ENCODE assay signal across 14 cellular contexts in genomic region chr3:12681089-12681488, GRCh38. TPM values are rescaled to one million over a fixed set of nuclear protein-coding genes. Genes with fewer than 3 reads are reported as not detected.
DNase-seq lines count a peak whose midpoint lies in the region; ATAC-seq, FAIRE-seq and TF ChIP-seq lines count a peak whose summit lies in the region.
"Had no signal": no experiment of that assay in that cellular context is flagged by ENCODE, and none has a peak within 500 bp of the region (broad histone marks: within the 10 kb centered on the region; RNA-seq: fewer than 3 reads in every experiment).

No MANE protein-coding gene starts in this region.

- DNase-seq in stimulated activated naive CD8-positive, alpha-beta T cell treated with anti-CD3 and anti-CD28 coated beads, Interleukin-15, amount 100 ng/mL, for 72 hours, result no peak
- DNase-seq in stimulated activated naive CD8-positive, alpha-beta T cell treated with anti-CD3 and anti-CD28 coated beads, Interleukin-15, Interleukin-2, amounts not matched to agents 100 U/mL and 50 U/mL, for 24 hours, result no peak
- DNase-seq in K562 (ENCODE audit: extremely low read depth in 1 of 4, low spot score in 3 of 4) (no peak), NCI-H2171 treated with DMSO at 0.1 percent for 48 hours (lab: John Stamatoyannopoulos, UW) (no peak)
- DNase-seq in naive thymus-derived CD4-positive, alpha-beta T cell, result no peak
- DNase-seq in stimulated activated CD4-positive, alpha-beta T cell treated with anti-CD3 and anti-CD28 coated beads, Interleukin-4, amount 100 ng/mL, for 24 hours, result no peak
- DNase-seq: activated CD4-positive, CD25-positive, alpha-beta regulatory T cell treated with anti-CD3 and anti-CD28 coated beads, Interleukin-2, amount 50 U/mL, for 72 hours; activated naive CD4-positive, alpha-beta T cell treated with anti-CD3 and anti-CD28 coated beads for 36 hours; H9; NCI-H345 had no signal

- no peak overlapping the region for H3K4me2 ChIP-seq in K562 (ENCODE audit: insufficient read depth, low read length)

- H3K9me3 ChIP-seq in K562 (replicated peaks; ENCODE audit: control insufficient read depth, insufficient read depth, low read depth, low read length), result no peaks in the 10 kb centered on the region
- no peaks in the 10 kb centered on the region for H3K9me3 ChIP-seq in naive thymus-derived CD4-positive, alpha-beta T cell (ENCODE audit: control insufficient read depth in 2 of 3, low read length in 3 of 3)
- H3K9me3 ChIP-seq: body of pancreas had no signal

- H4K20me1 ChIP-seq in K562 (replicated peaks; ENCODE audit: control insufficient read depth, insufficient read depth, low read length), result no peaks in the 10 kb centered on the region

- no peaks in the 10 kb centered on the region for H3K36me3 Mint-ChIP-seq in naive thymus-derived CD4-positive, alpha-beta T cell
- H3K36me3 Mint-ChIP-seq in activated T-helper 17 cell treated with anti-CD3 and anti-CD28 coated beads, Interleukin-2, amount 50 U/mL, for 72 hours (ENCODE audit: low read depth), result no peaks in the 10 kb centered on the region

- intact Hi-C loops in K562 (cut with micrococcal nuclease), result no loop called here
- intact Hi-C loops in naive thymus-derived CD4-positive, alpha-beta T cell (cut with micrococcal nuclease), result no loop called here

- no peak for TF ChIP-seq CTCF in K562 (IDR thresholded peaks at IDR 0.05 in 2 of 3, conservative IDR thresholded peaks at IDR 0.05 in 1 of 3; ENCODE audit: insufficient read depth in 2 of 3, low read depth in 1 of 3, low read length in 3 of 3)

- no peak for TF ChIP-seq EP300 in K562 (IDR thresholded peaks at IDR 0.05; ENCODE audit: low read length)

- peak overlapping the region; percentile 22 to 96 for H3K27ac Mint-ChIP-seq in stimulated activated naive CD8-positive, alpha-beta T cell treated with anti-CD3 and anti-CD28 coated beads, Interleukin-15, amount 100 ng/mL, for 72 hours
- no peak overlapping the region for H3K27ac Mint-ChIP-seq in naive thymus-derived CD4-positive, alpha-beta T cell
- H3K27ac Mint-ChIP-seq in activated T-helper 17 cell treated with anti-CD3 and anti-CD28 coated beads, Interleukin-2, amount 50 U/mL, for 72 hours, result no peak overlapping the region
- H3K27ac Mint-ChIP-seq: activated naive CD4-positive, alpha-beta T cell treated with anti-CD3 and anti-CD28 coated beads for 36 hours; H9; progenitor cell of endocrine pancreas had no signal

- H3K36me3 ChIP-seq in K562 (ENCODE audit: control insufficient read depth, insufficient read depth, low read length), result no peaks in the 10 kb centered on the region
- H3K36me3 ChIP-seq in naive thymus-derived CD4-positive, alpha-beta T cell (ENCODE audit: control insufficient read depth in 2 of 3, insufficient read depth in 3 of 3, low read length in 3 of 3), result no peaks in the 10 kb centered on the region

- no peaks in the 10 kb centered on the region for H3K27me3 ChIP-seq in K562 (ENCODE audit: control insufficient read depth in 2 of 2, insufficient read depth in 2 of 2, low read length in 2 of 2)
- H3K27me3 ChIP-seq in naive thymus-derived CD4-positive, alpha-beta T cell (ENCODE audit: control insufficient read depth in 2 of 2, insufficient read depth in 2 of 2, low read length in 2 of 2), result no peaks in the 10 kb centered on the region
- H3K27me3 ChIP-seq: body of pancreas had no signal

- no peak overlapping the region for H3K4me3 Mint-ChIP-seq in stimulated activated naive CD8-positive, alpha-beta T cell treated with anti-CD3 and anti-CD28 coated beads, Interleukin-15, amount 100 ng/mL, for 72 hours
- no peak overlapping the region for H3K4me3 Mint-ChIP-seq in naive thymus-derived CD4-positive, alpha-beta T cell
- no peak overlapping the region for H3K4me3 Mint-ChIP-seq in activated T-helper 17 cell treated with anti-CD3 and anti-CD28 coated beads, Interleukin-2, amount 50 U/mL, for 72 hours
- H3K4me3 Mint-ChIP-seq: activated naive CD4-positive, alpha-beta T cell treated with anti-CD3 and anti-CD28 coated beads for 36 hours; H9 had no signal

- ATAC-seq in stimulated activated naive CD8-positive, alpha-beta T cell treated with anti-CD3 and anti-CD28 coated beads, Interleukin-15, amount 100 ng/mL, for 72 hours, result no peak
- no peak for ATAC-seq in stimulated activated naive CD8-positive, alpha-beta T cell treated with anti-CD3 and anti-CD28 coated beads, Interleukin-15, Interleukin-2, amounts not matched to agents 100 U/mL and 50 U/mL, for 24 hours
- ATAC-seq in K562 (no peak; the same call in 2 of the 3 replicates), GM19467 (IDR thresholded peaks at IDR 0.05; ENCODE audit: unreplicated experiment) (no peak)
- ATAC-seq in naive thymus-derived CD4-positive, alpha-beta T cell, result peak; percentile 11
- ATAC-seq in activated T-helper 17 cell treated with anti-CD3 and anti-CD28 coated beads, Interleukin-2, amount 50 U/mL, for 72 hours (replicated peaks), result no peak

- no peaks in the 10 kb centered on the region for H3K9me3 Mint-ChIP-seq in stimulated activated naive CD8-positive, alpha-beta T cell treated with anti-CD3 and anti-CD28 coated beads, Interleukin-15, amount 100 ng/mL, for 72 hours
- no peaks in the 10 kb centered on the region for H3K9me3 Mint-ChIP-seq in naive thymus-derived CD4-positive, alpha-beta T cell
- H3K9me3 Mint-ChIP-seq in activated T-helper 17 cell treated with anti-CD3 and anti-CD28 coated beads, Interleukin-2, amount 50 U/mL, for 72 hours, result no peaks in the 10 kb centered on the region
- H3K9me3 Mint-ChIP-seq: activated naive CD4-positive, alpha-beta T cell treated with anti-CD3 and anti-CD28 coated beads for 36 hours; H9 had no signal

- 0 out of 2 replicates have a peak overlapping the region, but pooled peaks have one; percentile 51 for H2AFZ ChIP-seq in K562 (ENCODE audit: low read depth, low read length)

- TF ChIP-seq RAD21 in K562 (CRISPR knock-in tag; conservative IDR thresholded peaks at IDR 0.05 in 1 of 2, IDR thresholded peaks at IDR 0.05 in 1 of 2), result no peak

- peaks cover 11% of the 10 kb centered on the region for H3K4me1 Mint-ChIP-seq in stimulated activated naive CD8-positive, alpha-beta T cell treated with anti-CD3 and anti-CD28 coated beads, Interleukin-15, amount 100 ng/mL, for 72 hours
- H3K4me1 Mint-ChIP-seq in naive thymus-derived CD4-positive, alpha-beta T cell, result peaks cover 0 to 7% (median 0%) of the 10 kb centered on the region in 7 donors
- H3K4me1 Mint-ChIP-seq in activated T-helper 17 cell treated with anti-CD3 and anti-CD28 coated beads, Interleukin-2, amount 50 U/mL, for 72 hours, result no peaks in the 10 kb centered on the region

- 56% methylated on average over 3 of the region's 3 CpGs for WGBS in K562 (ENCODE audit: insufficient coverage, low coverage, missing lambda C conversion rate)

- H3K27me3 Mint-ChIP-seq in stimulated activated naive CD8-positive, alpha-beta T cell treated with anti-CD3 and anti-CD28 coated beads, Interleukin-15, amount 100 ng/mL, for 72 hours, result no peaks in the 10 kb centered on the region
- no peaks in the 10 kb centered on the region for H3K27me3 Mint-ChIP-seq in naive thymus-derived CD4-positive, alpha-beta T cell
- no peaks in the 10 kb centered on the region for H3K27me3 Mint-ChIP-seq in activated T-helper 17 cell treated with anti-CD3 and anti-CD28 coated beads, Interleukin-2, amount 50 U/mL, for 72 hours
- H3K27me3 Mint-ChIP-seq: progenitor cell of endocrine pancreas had no signal

- H3K9me1 ChIP-seq in K562 (ENCODE audit: control insufficient read depth, insufficient read depth, low read length), result no peaks in the 10 kb centered on the region

- TF ChIP-seq POLR2A in K562 (conservative IDR thresholded peaks at IDR 0.05), result no peak

- H3K9ac ChIP-seq in K562 (ENCODE audit: insufficient read depth in 1 of 2, low read depth in 2 of 2, low read length in 2 of 2), result no peak overlapping the region

- H3K79me2 ChIP-seq in K562 (ENCODE audit: control insufficient read depth, insufficient read depth, low read length), result no peaks in the 10 kb centered on the region

- H3K27ac ChIP-seq in K562 (ENCODE audit: extremely low read depth, low read depth, low read length), result no peak overlapping the region
- H3K27ac ChIP-seq in naive thymus-derived CD4-positive, alpha-beta T cell (ENCODE audit: low read depth, low read length), result no peak overlapping the region

- in situ Hi-C loops in K562 (cut with MboI), result no loop called here

- no peak overlapping the region for H3K4me3 ChIP-seq in K562
- H3K4me3 ChIP-seq in naive thymus-derived CD4-positive, alpha-beta T cell (ENCODE audit: low read length), result no peak overlapping the region
- H3K4me3 ChIP-seq: body of pancreas had no signal

- no peak for FAIRE-seq in K562 (lab: Jason Lieb, UNC)

- peaks cover 0 to 7% of the 10 kb centered on the region in 2 experiments; a peak in 2 of 5 replicates for H3K4me1 ChIP-seq in K562 (replicated peaks in 1 of 2; ENCODE audit: control insufficient read depth in 2 of 2, insufficient read depth in 2 of 2, low read length in 2 of 2)
- H3K4me1 ChIP-seq in naive thymus-derived CD4-positive, alpha-beta T cell (ENCODE audit: control insufficient read depth in 2 of 2, insufficient read depth in 2 of 2, low read length in 2 of 2), result no peaks in the 10 kb centered on the region
- H3K4me1 ChIP-seq: body of pancreas had no signal

- POLR2A ChIA-PET in K562 (lab: Yijun Ruan, JAX), result interaction anchor here (0.6 to 1.3 kb wide), 2 partner anchors 17 to 127 kb away, joined by 3 to 4 read pairs; partner anchors contain the start of gene RAF1
- POLR2A ChIA-PET in naive thymus-derived CD4-positive, alpha-beta T cell (lab: Charles Lee), result no interaction called here

- no TSS peak for BruUV-seq in K562 (replicated peaks; lab: Mats Ljungman, UMichigan)

- CTCF ChIA-PET in K562 (lab: Yijun Ruan, JAX; ENCODE audit: low intra/inter-chr PET ratio), result interaction anchor here (1.1 kb wide), 1 partner anchor 103 kb away, joined by 3 read pairs; no protein-coding TSS in a partner anchor
- CTCF ChIA-PET in naive thymus-derived CD4-positive, alpha-beta T cell (lab: Charles Lee), result no interaction called here

RNA-seq across cellular contexts. Expression of gene RAF1, which starts 17.2 kb away (rescaled TPM):
- 242 and 294 TPM in 2 replicates for total RNA-seq in K562 (2011; cell fraction: chromatin; rRNA removed; ENCODE audit: low replicate concordance)
- total RNA-seq in K562 (2011; cell fraction: nucleolus; rRNA removed), result 149 and 152 TPM in 2 replicates
- total RNA-seq in K562 (2011; cell fraction: nucleoplasm; rRNA removed), result 183 and 224 TPM in 2 replicates
- 74.5 and 104 TPM in 2 replicates for total RNA-seq in K562 (2014; rRNA removed)
- 91.4 and 95.2 TPM in 2 replicates for total RNA-seq in K562 (2014; rRNA removed; fragmentation: Illumina TruSeq; extraction: Trizol)
- total RNA-seq in K562 (2015; rRNA removed; fragmentation: Illumina TruSeq; extraction: Trizol), result 92.6 and 97.5 TPM in 2 replicates
- total RNA-seq in K562 (2021), result 78.3 and 83.2 TPM in 2 replicates
- polyA plus RNA-seq in K562 (2011; rRNA removed), result 155 and 183 TPM in 2 replicates
- polyA plus RNA-seq in K562 (2011; cell fraction: cytosol; rRNA removed), result 124 and 134 TPM in 2 replicates
- 176 and 181 TPM in 2 replicates for polyA plus RNA-seq in K562 (2011; cell fraction: nucleus; rRNA removed)
- 61.9 and 70.8 TPM in 2 replicates for polyA plus RNA-seq in K562 (2012)
- 95.5 and 106 TPM in 2 replicates for polyA plus RNA-seq in K562 (2014; fragmentation: Illumina TruSeq; extraction: Trizol)
- 10 to 100 TPM; 28.0 to 32.3 TPM for polyA plus RNA-seq in K562 (2014; fragmentation: Nextera tagmentation; extraction: Ambion mirVana)
- polyA plus RNA-seq in K562 (2014; rRNA removed), result 85.6 and 96.8 TPM in 2 replicates
- polyA minus RNA-seq in K562 (2011; rRNA and poly(A)+ RNA removed), result 208 and 239 TPM in 2 replicates
- polyA minus RNA-seq in K562 (2011; cell fraction: cytosol; rRNA and poly(A)+ RNA removed), result 66.7 and 92.6 TPM in 2 replicates
- 109 and 169 TPM in 2 replicates for polyA minus RNA-seq in K562 (2011; cell fraction: nucleus; rRNA and poly(A)+ RNA removed)
- 100 to 1,000 TPM in 4 of 5 experiments, 10 to 100 TPM in 1; 93.4 to 129 (median 125) TPM for total RNA-seq in naive thymus-derived CD4-positive, alpha-beta T cell
- 10 to 100 TPM; 50.2 to 87.8 TPM for polyA plus RNA-seq in naive thymus-derived CD4-positive, alpha-beta T cell
- total RNA-seq in activated T-helper 17 cell treated with anti-CD3 and anti-CD28 coated beads, Interleukin-2, amount 50 U/mL, for 72 hours, result 10 to 100 TPM; 91.5 to 97.3 TPM

Comparison
In these comparisons a context has a peak if more than half of its experiments do, and no peak if none do; other contexts are left out.
1. H3K27ac Mint-ChIP-seq: peak in stimulated activated naive CD8-positive, alpha-beta T cell treated with anti-CD3 and anti-CD28 coated beads, Interleukin-15, amount 100 ng/mL, for 72 hours (2 of 2); none in naive thymus-derived CD4-positive, alpha-beta T cell (0 of 9) and activated T-helper 17 cell treated with anti-CD3 and anti-CD28 coated beads, Interleukin-2, amount 50 U/mL, for 72 hours (single experiment).